ENCODE assay signal across 1 cellular context in the genomic region with DNA sequence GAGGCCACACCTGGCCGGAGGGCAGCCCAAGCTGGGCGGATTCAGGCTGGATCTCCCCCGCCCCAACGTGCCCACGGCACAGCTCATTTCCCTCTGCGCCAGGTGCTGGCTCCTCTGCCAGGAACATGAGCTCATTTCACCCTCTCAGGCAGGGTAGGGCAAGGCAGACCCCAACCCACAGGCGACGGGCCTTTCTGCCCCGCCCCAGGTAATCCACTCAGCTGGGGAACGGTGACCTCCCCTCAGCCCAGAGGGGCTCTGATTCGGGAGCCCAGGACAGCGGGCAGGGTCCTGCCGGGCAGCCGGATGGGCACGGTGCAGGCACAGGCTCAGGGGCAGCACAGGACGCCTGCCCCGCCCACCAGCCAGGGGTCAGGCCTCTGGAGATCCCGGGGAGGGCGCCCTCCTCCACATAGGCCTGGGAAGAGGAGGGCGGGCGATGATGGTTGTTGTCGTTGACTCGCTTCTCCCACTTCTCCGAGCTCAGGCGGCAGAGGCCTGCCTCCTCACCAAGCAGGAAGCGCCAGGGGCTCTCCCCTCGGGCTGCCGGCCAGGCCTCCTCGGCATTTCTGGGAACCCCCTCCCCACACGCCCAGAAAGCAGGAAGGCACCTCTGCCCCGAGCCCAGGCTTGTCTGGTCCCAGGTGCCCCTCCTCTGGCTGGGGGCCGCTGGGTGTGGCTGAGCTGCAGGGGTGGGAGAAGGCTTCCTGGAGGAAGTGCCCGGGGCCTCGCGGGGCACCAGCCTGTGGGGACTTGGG.
TF ChIP-seq lines count a peak whose summit lies in the region.

No MANE protein-coding gene starts in this region.

TF ChIP-seq in HEK293, 187 proteins besides CTCF, POLR2A, EP300 and RAD21 (continued from another document):
- TF ChIP-seq, protein P1, sequence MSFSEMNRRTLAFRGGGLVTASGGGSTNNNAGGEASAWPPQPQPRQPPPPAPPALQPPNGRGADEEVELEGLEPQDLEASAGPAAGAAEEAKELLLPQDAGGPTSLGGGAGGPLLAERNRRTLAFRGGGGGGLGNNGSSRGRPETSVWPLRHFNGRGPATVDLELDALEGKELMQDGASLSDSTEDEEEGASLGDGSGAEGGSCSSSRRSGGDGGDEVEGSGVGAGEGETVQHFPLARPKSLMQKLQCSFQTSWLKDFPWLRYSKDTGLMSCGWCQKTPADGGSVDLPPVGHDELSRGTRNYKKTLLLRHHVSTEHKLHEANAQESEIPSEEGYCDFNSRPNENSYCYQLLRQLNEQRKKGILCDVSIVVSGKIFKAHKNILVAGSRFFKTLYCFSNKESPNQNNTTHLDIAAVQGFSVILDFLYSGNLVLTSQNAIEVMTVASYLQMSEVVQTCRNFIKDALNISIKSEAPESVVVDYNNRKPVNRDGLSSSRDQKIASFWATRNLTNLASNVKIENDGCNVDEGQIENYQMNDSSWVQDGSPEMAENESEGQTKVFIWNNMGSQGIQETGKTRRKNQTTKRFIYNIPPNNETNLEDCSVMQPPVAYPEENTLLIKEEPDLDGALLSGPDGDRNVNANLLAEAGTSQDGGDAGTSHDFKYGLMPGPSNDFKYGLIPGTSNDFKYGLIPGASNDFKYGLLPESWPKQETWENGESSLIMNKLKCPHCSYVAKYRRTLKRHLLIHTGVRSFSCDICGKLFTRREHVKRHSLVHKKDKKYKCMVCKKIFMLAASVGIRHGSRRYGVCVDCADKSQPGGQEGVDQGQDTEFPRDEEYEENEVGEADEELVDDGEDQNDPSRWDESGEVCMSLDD (tag by site-specific recombination; IDR thresholded peaks at IDR 0.05), result no peak
